In the genomic region with DNA sequence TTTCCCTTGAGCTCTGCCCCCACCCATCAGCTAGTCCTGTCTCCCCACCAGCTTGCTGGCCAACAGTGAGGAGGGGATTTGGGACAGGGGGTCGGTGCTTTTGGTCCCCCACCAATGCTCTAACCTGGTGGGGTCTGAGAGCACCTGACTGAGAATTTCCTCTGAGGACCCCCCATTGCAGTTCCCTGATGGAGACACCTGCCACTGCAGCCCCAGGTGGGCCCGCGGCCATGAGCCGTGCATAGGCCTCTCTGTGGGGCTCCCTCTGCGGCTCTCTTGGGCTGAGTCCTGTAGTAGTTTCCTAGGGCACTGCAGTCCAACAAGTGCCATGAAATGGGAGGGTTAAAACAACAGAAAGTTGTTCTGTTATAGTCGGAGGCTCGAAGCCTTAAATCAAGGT, we compare ENCODE assay signal across 14 cellular contexts.
"Had no signal": no experiment of that assay in that cellular context is flagged by ENCODE, and none has a peak within 500 bp of the region (broad histone marks: within the 10 kb centered on the region; RNA-seq: fewer than 3 reads in every experiment).

No MANE protein-coding gene starts in this region.

- H3K36me3 ChIP-seq: neural progenitor cell, prostate gland, transverse colon had no signal

- H3K9me3 Mint-ChIP-seq: naive thymus-derived CD4-positive, alpha-beta T cell; nephron; neural progenitor cell; stimulated activated memory B cell treated with anti-CD40 and anti-IgM and Interleukin-4, amounts not matched to agents 10 μg/mL and 1 μg/mL and 100 μg/mL, for 72 hours had no signal

- H3K27ac Mint-ChIP-seq: naive thymus-derived CD4-positive, alpha-beta T cell; neural progenitor cell; stimulated activated memory B cell treated with anti-CD40 and anti-IgM and Interleukin-4, amounts not matched to agents 10 μg/mL and 1 μg/mL and 100 μg/mL, for 72 hours had no signal

- H3K9me3 ChIP-seq: prostate gland, right atrium auricular region, thoracic aorta, transverse colon had no signal

- H3K27ac ChIP-seq: neural progenitor cell, prostate gland, right atrium auricular region, thoracic aorta, transverse colon had no signal

- H3K4me3 Mint-ChIP-seq: naive thymus-derived CD4-positive, alpha-beta T cell; stimulated activated memory B cell treated with anti-CD40 and anti-IgM and Interleukin-4, amounts not matched to agents 10 μg/mL and 1 μg/mL and 100 μg/mL, for 72 hours had no signal

- DNase-seq: effector CD4-positive, alpha-beta T cell; mesenchymal stem cell; naive thymus-derived CD4-positive, alpha-beta T cell; stimulated activated CD4-positive, alpha-beta T cell treated with anti-CD3 and anti-CD28 coated beads, Interleukin-2, amount 100 ng/mL, for 24 hours; stimulated activated CD4-positive, alpha-beta T cell treated with anti-CD3 and anti-CD28 coated beads, Interleukin-4, amount 100 ng/mL, for 4 hours; stimulated activated naive CD8-positive, alpha-beta T cell treated with anti-CD3 and anti-CD28 coated beads, Interleukin-15, Interleukin-2, amounts not matched to agents 100 U/mL and 50 U/mL, for 24 hours; transverse colon had no signal

- H3K27me3 ChIP-seq: dorsolateral prefrontal cortex, neural progenitor cell, right atrium auricular region, transverse colon had no signal

- H3K27me3 Mint-ChIP-seq: naive thymus-derived CD4-positive, alpha-beta T cell; stimulated activated memory B cell treated with anti-CD40 and anti-IgM and Interleukin-4, amounts not matched to agents 10 μg/mL and 1 μg/mL and 100 μg/mL, for 72 hours had no signal

- H3K4me3 ChIP-seq: neural progenitor cell, prostate gland, transverse colon had no signal

- H3K4me1 ChIP-seq: prostate gland, transverse colon had no signal

- ATAC-seq: naive thymus-derived CD4-positive, alpha-beta T cell; stimulated activated memory B cell treated with anti-CD40 and anti-IgM and Interleukin-4, amounts not matched to agents 10 μg/mL and 1 μg/mL and 100 μg/mL, for 72 hours; stimulated activated naive CD8-positive, alpha-beta T cell treated with anti-CD3 and anti-CD28 coated beads, Interleukin-15, Interleukin-2, amounts not matched to agents 100 U/mL and 50 U/mL, for 24 hours had no signal
